In the genomic region with DNA sequence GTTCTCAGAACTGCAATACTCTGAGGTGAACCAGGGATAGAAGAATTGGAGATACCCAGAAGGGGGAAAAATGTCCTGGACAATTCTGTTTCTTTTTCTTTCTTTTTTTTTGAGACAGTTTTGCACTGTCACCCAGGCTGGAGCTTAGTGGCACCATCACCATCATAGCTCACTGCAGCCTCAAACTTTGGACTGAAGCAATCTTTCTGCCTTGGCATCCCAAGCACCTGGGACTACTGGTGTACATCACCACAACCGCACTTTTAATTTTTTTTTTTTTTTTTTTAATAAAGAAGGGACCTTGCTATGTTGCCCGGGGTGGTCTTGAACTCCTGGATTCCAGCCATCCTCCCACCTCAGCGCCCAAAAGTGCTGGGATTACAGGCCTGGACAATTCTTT, we compare ENCODE assay signal across 18 cellular contexts. TPM values are rescaled to one million over a fixed set of nuclear protein-coding genes. Genes with fewer than 3 reads are reported as not detected.
DNase-seq lines count a peak whose midpoint lies in the region; ATAC-seq and TF ChIP-seq lines count a peak whose summit lies in the region.
"Had no signal": no experiment of that assay in that cellular context is flagged by ENCODE, and none has a peak within 500 bp of the region (broad histone marks: within the 10 kb centered on the region; RNA-seq: fewer than 3 reads in every experiment).

No MANE protein-coding gene starts in this region.

- peaks cover 24% of the 10 kb centered on the region for H3K36me3 Mint-ChIP-seq in activated T-cell treated with anti-CD3 and anti-CD28 coated beads, Interleukin-2, amount 50 U/mL, for 24 hours (ENCODE audit: low read depth)
- H3K36me3 Mint-ChIP-seq in activated naive CD8-positive, alpha-beta T cell treated with anti-CD3 and anti-CD28 coated beads, Interleukin-2, amount 10 ng/mL, durations not matched to agents 7 days and 5 days = peaks cover 24% of the 10 kb centered on the region
- peaks cover 8% of the 10 kb centered on the region for H3K36me3 Mint-ChIP-seq in stimulated activated memory B cell treated with anti-CD40 and anti-IgM and Interleukin-4, amounts not matched to agents 10 μg/mL and 1 μg/mL and 100 μg/mL, for 72 hours
- H3K36me3 Mint-ChIP-seq: WTC11 had no signal

- peak overlapping the region; percentile 94 for H3K27ac Mint-ChIP-seq in activated T-cell treated with anti-CD3 and anti-CD28 coated beads, Interleukin-2, amount 50 U/mL, for 24 hours
- H3K27ac Mint-ChIP-seq in activated naive CD8-positive, alpha-beta T cell treated with anti-CD3 and anti-CD28 coated beads, Interleukin-2, amount 10 ng/mL, durations not matched to agents 7 days and 5 days = no peak overlapping the region
- peak overlapping the region; percentile 91 for H3K27ac Mint-ChIP-seq in stimulated activated memory B cell treated with anti-CD40 and anti-IgM and Interleukin-4, amounts not matched to agents 10 μg/mL and 1 μg/mL and 100 μg/mL, for 72 hours

- TF ChIP-seq CTCF in esophagus muscularis mucosa (IDR thresholded peaks at IDR 0.05) = no peak

- WGBS in esophagus muscularis mucosa = 64% methylated on average over 3 of the region's 3 CpGs

- POLR2A ChIA-PET in activated naive CD8-positive, alpha-beta T cell treated with anti-CD3 and anti-CD28 coated beads, Interleukin-2, amount 10 ng/mL, durations not matched to agents 7 days and 5 days (lab: Charles Lee) = interaction anchor here (0.9 to 1.2 kb wide), 3 partner anchors 8 to 62 kb away, joined by 3 to 6 read pairs (median 6); no protein-coding TSS in a partner anchor

- no peaks in the 10 kb centered on the region for H3K9me3 ChIP-seq in esophagus muscularis mucosa
- H3K9me3 ChIP-seq: transverse colon had no signal

- no peak for TF ChIP-seq POLR2A in esophagus muscularis mucosa (IDR thresholded peaks at IDR 0.05; ENCODE audit: low read depth)

- DNase-seq in activated T-cell treated with anti-CD3 and anti-CD28 coated beads, Interleukin-2, amount 50 U/mL, for 24 hours = no peak
- DNase-seq in activated T-cell treated with anti-CD3 and anti-CD28 coated beads, Interleukin-2, amount 50 U/mL, for 48 hours = no peak
- DNase-seq in NAMALWA (ENCODE audit: low spot score) = peak; percentile 19
- no peak for DNase-seq in activated naive CD8-positive, alpha-beta T cell treated with anti-CD3 and anti-CD28 coated beads, Interleukin-2, amount 10 ng/mL, durations not matched to agents 7 days and 5 days
- DNase-seq in activated effector memory CD4-positive, alpha-beta T cell treated with anti-CD3 and anti-CD28 coated beads, Interleukin-2, amount 50 U/mL, for 16 hours = no peak
- no peak for DNase-seq in esophagus muscularis mucosa (ENCODE audit: extremely low spot score)
- DNase-seq: head of caudate nucleus; NCI-H2029; NCI-H524 treated with DMSO at 0.1 percent for 48 hours; nucleus accumbens; RPMI8226; stimulated activated CD4-positive, alpha-beta T cell treated with anti-CD3 and anti-CD28 coated beads, Interleukin-2, amount 100 ng/mL, for 48 hours; stimulated activated CD8-positive, alpha-beta memory T cell treated with anti-CD3 and anti-CD28 coated beads, Interleukin-4, amount 100 ng/mL, for 48 hours; transverse colon had no signal

- peaks cover 0 to 25% (median 6%) of the 10 kb centered on the region in 4 donors for H3K27me3 ChIP-seq in esophagus muscularis mucosa

- H3K4me3 Mint-ChIP-seq in activated T-cell treated with anti-CD3 and anti-CD28 coated beads, Interleukin-2, amount 50 U/mL, for 24 hours = peak overlapping the region; percentile 93
- peak overlapping the region; percentile 97 for H3K4me3 Mint-ChIP-seq in activated naive CD8-positive, alpha-beta T cell treated with anti-CD3 and anti-CD28 coated beads, Interleukin-2, amount 10 ng/mL, durations not matched to agents 7 days and 5 days
- peak overlapping the region; percentile 82 for H3K4me3 Mint-ChIP-seq in stimulated activated memory B cell treated with anti-CD40 and anti-IgM and Interleukin-4, amounts not matched to agents 10 μg/mL and 1 μg/mL and 100 μg/mL, for 72 hours

- ATAC-seq in activated naive CD8-positive, alpha-beta T cell treated with anti-CD3 and anti-CD28 coated beads, Interleukin-2, amount 10 ng/mL, durations not matched to agents 7 days and 5 days (ENCODE audit: low read depth) = no peak
- no peak for ATAC-seq in stimulated activated memory B cell treated with anti-CD40 and anti-IgM and Interleukin-4, amounts not matched to agents 10 μg/mL and 1 μg/mL and 100 μg/mL, for 72 hours
- ATAC-seq in HG03095 (IDR thresholded peaks at IDR 0.05; ENCODE audit: unreplicated experiment) = no peak
- ATAC-seq: sciatic nerve, WTC11 had no signal

- intact Hi-C loops in esophagus muscularis mucosa (cut with DNase I) = no loop called here

- no peaks in the 10 kb centered on the region for H3K36me3 ChIP-seq in esophagus muscularis mucosa
- H3K36me3 ChIP-seq: transverse colon had no signal

- peaks cover 75% of the 10 kb centered on the region for H3K4me1 Mint-ChIP-seq in activated T-cell treated with anti-CD3 and anti-CD28 coated beads, Interleukin-2, amount 50 U/mL, for 24 hours (ENCODE audit: low read depth)
- peaks cover 51% of the 10 kb centered on the region for H3K4me1 Mint-ChIP-seq in activated naive CD8-positive, alpha-beta T cell treated with anti-CD3 and anti-CD28 coated beads, Interleukin-2, amount 10 ng/mL, durations not matched to agents 7 days and 5 days
- H3K4me1 Mint-ChIP-seq in stimulated activated memory B cell treated with anti-CD40 and anti-IgM and Interleukin-4, amounts not matched to agents 10 μg/mL and 1 μg/mL and 100 μg/mL, for 72 hours = peaks cover 69% of the 10 kb centered on the region

- H3K9me3 Mint-ChIP-seq in activated T-cell treated with anti-CD3 and anti-CD28 coated beads, Interleukin-2, amount 50 U/mL, for 24 hours = no peaks in the 10 kb centered on the region
- H3K9me3 Mint-ChIP-seq in activated naive CD8-positive, alpha-beta T cell treated with anti-CD3 and anti-CD28 coated beads, Interleukin-2, amount 10 ng/mL, durations not matched to agents 7 days and 5 days = no peaks in the 10 kb centered on the region
- H3K9me3 Mint-ChIP-seq in stimulated activated memory B cell treated with anti-CD40 and anti-IgM and Interleukin-4, amounts not matched to agents 10 μg/mL and 1 μg/mL and 100 μg/mL, for 72 hours = no peaks in the 10 kb centered on the region
- H3K9me3 Mint-ChIP-seq: WTC11 had no signal

- peaks cover 0 to 10% (median 9%) of the 10 kb centered on the region in 4 donors for H3K4me1 ChIP-seq in esophagus muscularis mucosa
- H3K4me1 ChIP-seq: transverse colon had no signal

- no peak overlapping the region for H3K27ac ChIP-seq in esophagus muscularis mucosa (replicated peaks in 1 of 4)

- no peaks in the 10 kb centered on the region for H3K27me3 Mint-ChIP-seq in activated T-cell treated with anti-CD3 and anti-CD28 coated beads, Interleukin-2, amount 50 U/mL, for 24 hours
- no peaks in the 10 kb centered on the region for H3K27me3 Mint-ChIP-seq in activated naive CD8-positive, alpha-beta T cell treated with anti-CD3 and anti-CD28 coated beads, Interleukin-2, amount 10 ng/mL, durations not matched to agents 7 days and 5 days
- H3K27me3 Mint-ChIP-seq in stimulated activated memory B cell treated with anti-CD40 and anti-IgM and Interleukin-4, amounts not matched to agents 10 μg/mL and 1 μg/mL and 100 μg/mL, for 72 hours = no peaks in the 10 kb centered on the region

- no peak overlapping the region for H3K4me3 ChIP-seq in esophagus muscularis mucosa

- no peak for TF ChIP-seq EP300 in esophagus muscularis mucosa (IDR thresholded peaks at IDR 0.05)

RNA-seq across cellular contexts. Expression of a gene that starts 1.9 kb away (rescaled TPM):
- total RNA-seq in activated naive CD8-positive, alpha-beta T cell treated with anti-CD3 and anti-CD28 coated beads, Interleukin-2, amount 10 ng/mL, durations not matched to agents 7 days and 5 days = 100 to 1,000 TPM; 188 to 203 TPM
- total RNA-seq in esophagus muscularis mucosa = 10 to 100 TPM in 2 of 4 donors, 1 to 10 TPM in 2; 7.2 to 18.9 (median 10.0) TPM

Comparison
In these comparisons a context has a peak if more than half of its experiments do, and no peak if none do; other contexts are left out.
1. RNA of a gene that starts 1.9 kb away (total RNA-seq): 188 to 203 TPM in activated naive CD8-positive, alpha-beta T cell treated with anti-CD3 and anti-CD28 coated beads, Interleukin-2, amount 10 ng/mL, durations not matched to agents 7 days and 5 days; 7.2 to 18.9 TPM in esophagus muscularis mucosa; every median in the first group is over 4 times any median in the second.
2. Peak in every context shown above with its lines, with median percentiles within 50 percentile points of each other: H3K4me3 Mint-ChIP-seq.